In the genomic region with DNA sequence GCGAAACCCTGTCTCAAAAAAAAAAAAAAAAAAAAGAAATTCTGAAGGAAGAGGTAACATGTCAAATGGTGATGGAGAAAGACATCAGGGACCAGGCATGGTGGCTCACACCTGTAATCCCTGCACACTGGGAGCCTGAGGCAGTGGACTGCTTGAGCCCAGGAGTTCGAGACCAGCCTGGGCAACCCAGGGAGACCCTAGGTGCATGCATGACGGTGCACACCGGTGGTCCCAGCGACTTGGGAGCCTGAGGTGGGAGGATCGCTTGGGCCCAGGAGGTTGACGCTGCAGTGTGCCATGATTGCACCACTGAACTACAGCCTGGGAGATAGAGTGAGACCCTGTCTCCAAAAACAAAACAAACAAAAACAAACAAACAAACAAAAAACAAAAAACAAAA, we compare ENCODE assay signal across 12 cellular contexts. TPM values are rescaled to one million over a fixed set of nuclear protein-coding genes. Genes with fewer than 3 reads are reported as not detected.
DNase-seq lines count a peak whose midpoint lies in the region; ATAC-seq and TF ChIP-seq lines count a peak whose summit lies in the region.
"Had no signal": no experiment of that assay in that cellular context is flagged by ENCODE, and none has a peak within 500 bp of the region (broad histone marks: within the 10 kb centered on the region; RNA-seq: fewer than 3 reads in every experiment).

No MANE protein-coding gene starts in this region.

- peaks cover 43% of the 10 kb centered on the region for H3K4me1 Mint-ChIP-seq in activated naive CD8-positive, alpha-beta T cell treated with anti-CD3 and anti-CD28 coated beads for 36 hours
- H3K4me1 Mint-ChIP-seq in mesothelial cell of epicardium: peaks cover 25% of the 10 kb centered on the region

- H3K9me3 ChIP-seq in BE2C: no peaks in the 10 kb centered on the region
- H3K9me3 ChIP-seq: right atrium auricular region had no signal

- H3K4me3 ChIP-seq in BE2C (ENCODE audit: low read depth, low read length): peak overlapping the region; percentile 89
- peak overlapping the region; percentile 67 for H3K4me3 ChIP-seq in HFF-Myc (replicated peaks; ENCODE audit: low read depth, low read length)

- ATAC-seq in HG03457 (IDR thresholded peaks at IDR 0.05; ENCODE audit: unreplicated experiment): no peak
- no peak for ATAC-seq in HG02884 (IDR thresholded peaks at IDR 0.05; ENCODE audit: unreplicated experiment)
- ATAC-seq in HG03095 (IDR thresholded peaks at IDR 0.05; ENCODE audit: unreplicated experiment): no peak
- ATAC-seq: Right ventricle myocardium inferior had no signal

- peaks cover 4% of the 10 kb centered on the region; the same call in 1 of the 2 replicates for H3K4me1 ChIP-seq in BE2C

- no peak overlapping the region for H3K27ac Mint-ChIP-seq in activated naive CD8-positive, alpha-beta T cell treated with anti-CD3 and anti-CD28 coated beads for 36 hours
- no peak overlapping the region for H3K27ac Mint-ChIP-seq in mesothelial cell of epicardium

- H3K27me3 ChIP-seq in BE2C: no peaks in the 10 kb centered on the region
- H3K27me3 ChIP-seq: right atrium auricular region had no signal

- peak overlapping the region; percentile 85 for H3K4me3 Mint-ChIP-seq in activated naive CD8-positive, alpha-beta T cell treated with anti-CD3 and anti-CD28 coated beads for 36 hours
- H3K4me3 Mint-ChIP-seq in mesothelial cell of epicardium: peak overlapping the region; percentile 85

- H3K36me3 Mint-ChIP-seq in activated naive CD8-positive, alpha-beta T cell treated with anti-CD3 and anti-CD28 coated beads for 36 hours: peaks cover 18% of the 10 kb centered on the region
- no peaks in the 10 kb centered on the region for H3K36me3 Mint-ChIP-seq in mesothelial cell of epicardium

- H3K9me3 Mint-ChIP-seq in activated naive CD8-positive, alpha-beta T cell treated with anti-CD3 and anti-CD28 coated beads for 36 hours: no peaks in the 10 kb centered on the region
- H3K9me3 Mint-ChIP-seq in mesothelial cell of epicardium: no peaks in the 10 kb centered on the region

- TF ChIP-seq CTCF in BE2C (IDR thresholded peaks at IDR 0.05; ENCODE audit: low read depth, low read length): no peak
- no peak for TF ChIP-seq CTCF in HFF-Myc (IDR thresholded peaks at IDR 0.05; ENCODE audit: low read depth, low read length, missing control alignments)
- TF ChIP-seq CTCF in mesothelial cell of epicardium (IDR thresholded peaks at IDR 0.05; ENCODE audit: unreplicated experiment): no peak

- no peak for DNase-seq in BE2C
- DNase-seq in HFF-Myc (ENCODE audit: extremely low read depth, low read depth): no peak
- DNase-seq in activated naive CD8-positive, alpha-beta T cell treated with anti-CD3 and anti-CD28 coated beads for 36 hours: no peak
- no peak for DNase-seq in mesothelial cell of epicardium (ENCODE audit: low spot score in 2 of 2, unreplicated experiment in 2 of 2)
- DNase-seq in cortex of kidney (lab: John Stamatoyannopoulos, UW): no peak
- DNase-seq: islet precursor cell, NCI-H2081 treated with DMSO at 0.1 percent for 48 hours had no signal

- H3K27me3 Mint-ChIP-seq in activated naive CD8-positive, alpha-beta T cell treated with anti-CD3 and anti-CD28 coated beads for 36 hours: no peaks in the 10 kb centered on the region
- no peaks in the 10 kb centered on the region for H3K27me3 Mint-ChIP-seq in mesothelial cell of epicardium (ENCODE audit: low read depth)

- H3K36me3 ChIP-seq in BE2C: peaks cover 7% of the 10 kb centered on the region; the same call in 1 of the 2 replicates
- H3K36me3 ChIP-seq: right atrium auricular region had no signal

RNA-seq across cellular contexts. Expression of gene ISCA1, which starts 1.8 kb away (rescaled TPM):
- polyA plus RNA-seq in BE2C (2012; ENCODE audit: insufficient read depth, insufficient read length, low read depth): 23.6 TPM
- 10 to 100 TPM; 33.9 to 35.8 TPM for total RNA-seq in activated naive CD8-positive, alpha-beta T cell treated with anti-CD3 and anti-CD28 coated beads for 36 hours
- 23.4 to 29.0 TPM (median 27.3 TPM) in 3 replicates for total RNA-seq in mesothelial cell of epicardium

RNA-seq across cellular contexts. Expression of gene C9orf153, which starts 21.1 kb away (rescaled TPM):
- not detected for polyA plus RNA-seq in BE2C (2012; ENCODE audit: insufficient read depth, insufficient read length, low read depth)
- total RNA-seq in activated naive CD8-positive, alpha-beta T cell treated with anti-CD3 and anti-CD28 coated beads for 36 hours: under 1 TPM in 1 of 2 experiments, not detected in 1; 0.38 TPM
- total RNA-seq in mesothelial cell of epicardium: 0.27 to 0.51 TPM (median 0.41 TPM) in 3 replicates
- total RNA-seq: Right ventricle myocardium inferior had no signal
